ENCODE assay signal across 12 cellular contexts in genomic region chr12:45051490-45052105, GRCh38. TPM values are rescaled to one million over a fixed set of nuclear protein-coding genes. Genes with fewer than 3 reads are reported as not detected.
DNase-seq lines count a peak whose midpoint lies in the region; ATAC-seq, FAIRE-seq and TF ChIP-seq lines count a peak whose summit lies in the region.
"Had no signal": no experiment of that assay in that cellular context is flagged by ENCODE, and none has a peak within 500 bp of the region (broad histone marks: within the 10 kb centered on the region; RNA-seq: fewer than 3 reads in every experiment).

No MANE protein-coding gene starts in this region.

- H3K9me1 ChIP-seq in endothelial cell of umbilical vein (replicated peaks; ENCODE audit: control insufficient read depth, extremely low read depth, insufficient read depth, low read length) = no peaks in the 10 kb centered on the region

- peak overlapping the region; percentile 52 for H3K4me3 Mint-ChIP-seq in Caco-2 (ENCODE audit: unreplicated experiment)

- H3K9ac ChIP-seq in endothelial cell of umbilical vein (replicated peaks; ENCODE audit: extremely low read depth, insufficient read depth, low read length) = no peak overlapping the region

- POLR2A ChIA-PET in Caco-2 (lab: Charles Lee) = no interaction called here
- POLR2A ChIA-PET in endothelial cell of umbilical vein (lab: Charles Lee) = no interaction called here

- H3K27ac ChIP-seq in endothelial cell of umbilical vein (ENCODE audit: insufficient read depth, low read depth, low read length) (no peak overlapping the region), osteoblast (ENCODE audit: low read depth, low read length) (no peak overlapping the region), spleen (no peak overlapping the region)

- H3K27me3 Mint-ChIP-seq in Caco-2 (ENCODE audit: insufficient read depth, unreplicated experiment) = peaks cover 34% of the 10 kb centered on the region

- CTCF ChIA-PET in Caco-2 (lab: Charles Lee) = no interaction called here
- CTCF ChIA-PET in endothelial cell of umbilical vein (lab: Charles Lee) = interaction anchor here (1.0 kb wide), 1 partner anchor 44 kb away, joined by 3 read pairs; no protein-coding TSS in a partner anchor

- H3K36me3 Mint-ChIP-seq in Caco-2 (ENCODE audit: insufficient read depth, unreplicated experiment) = no peaks in the 10 kb centered on the region

- no peaks in the 10 kb centered on the region for H4K20me1 ChIP-seq in endothelial cell of umbilical vein (replicated peaks; ENCODE audit: control insufficient read depth, extremely low read depth, insufficient read depth, low read length)
- H4K20me1 ChIP-seq in osteoblast (ENCODE audit: insufficient read depth, low read length) = no peaks in the 10 kb centered on the region

- no peaks in the 10 kb centered on the region for H3K9me3 ChIP-seq in Caco-2
- no peaks in the 10 kb centered on the region for H3K9me3 ChIP-seq in endothelial cell of umbilical vein (replicated peaks; ENCODE audit: control insufficient read depth, insufficient read depth, low read length)
- no peaks in the 10 kb centered on the region for H3K9me3 ChIP-seq in osteoblast (ENCODE audit: low read depth, low read length)
- H3K9me3 ChIP-seq in spleen = no peaks in the 10 kb centered on the region

- H2AFZ ChIP-seq in endothelial cell of umbilical vein (ENCODE audit: low read depth, low read length) (peak overlapping the region; percentile 62), osteoblast (ENCODE audit: low read length) (no peak overlapping the region)

- H3K4me3 ChIP-seq in Caco-2 (ENCODE audit: low read depth, low read length) (peak overlapping the region; percentile 1; the same call in 1 of the 2 replicates), endothelial cell of umbilical vein (replicated peaks in 1 of 3; ENCODE audit: insufficient read depth in 1 of 3, low read depth in 1 of 3, low read length in 3 of 3) (peak overlapping the region in 1 of 3 experiments; percentile 13), osteoblast (ENCODE audit: insufficient read depth, low read length) (peak overlapping the region; percentile 50), spleen (peak overlapping the region in 2 of 8 donors; percentile 20 to 31)

- H3K4me2 ChIP-seq in endothelial cell of umbilical vein (ENCODE audit: insufficient read depth, low read length) = peak overlapping the region; percentile 42
- H3K4me2 ChIP-seq in osteoblast (ENCODE audit: insufficient read depth, low read length) = peak overlapping the region; percentile 67

- no peaks in the 10 kb centered on the region for H3K9me3 Mint-ChIP-seq in Caco-2 (ENCODE audit: unreplicated experiment)
- H3K9me3 Mint-ChIP-seq: activated naive CD4-positive, alpha-beta T cell treated with anti-CD3 and anti-CD28 coated beads for 36 hours had no signal

- H3K27me3 ChIP-seq in Caco-2 (replicated peaks; ENCODE audit: control insufficient read depth, insufficient read depth, low read length) (no peaks in the 10 kb centered on the region; the same call in 1 of the 2 replicates), endothelial cell of umbilical vein (ENCODE audit: control insufficient read depth in 2 of 2, insufficient read depth in 2 of 2, low read length in 2 of 2) (peaks cover 21 to 52% of the 10 kb centered on the region in 2 experiments), osteoblast (ENCODE audit: insufficient read depth, low read length) (peaks cover 34% of the 10 kb centered on the region), spleen (replicated peaks in 1 of 7) (peaks cover 0 to 67% (median 23%) of the 10 kb centered on the region in 7 donors)

- TF ChIP-seq CTCF in Caco-2 (IDR thresholded peaks at IDR 0.05; ENCODE audit: insufficient read depth in 1 of 2, low read depth in 1 of 2, low read length in 1 of 2, severe bottlenecking in 1 of 2, unreplicated experiment in 1 of 2) = no peak
- TF ChIP-seq CTCF in endothelial cell of umbilical vein (IDR thresholded peaks at IDR 0.05; ENCODE audit: extremely low read depth in 1 of 2, insufficient read depth in 1 of 2, low read depth in 1 of 2, low read length in 2 of 2) = no peak
- no peak for TF ChIP-seq CTCF in osteoblast (IDR thresholded peaks at IDR 0.05; ENCODE audit: extremely low read depth, low read depth, low read length)
- TF ChIP-seq CTCF in spleen (IDR thresholded peaks at IDR 0.05 in 8 of 11, conservative IDR thresholded peaks at IDR 0.05 in 3 of 11) = no peak

- BruUV-seq in Caco-2 (replicated peaks; lab: Mats Ljungman, UMichigan) = no TSS peak
- no TSS peak for BruUV-seq in endothelial cell of umbilical vein (replicated peaks; lab: Mats Ljungman, UMichigan)

- H3K79me2 ChIP-seq in endothelial cell of umbilical vein (ENCODE audit: control insufficient read depth, insufficient read depth, low read length) = no peaks in the 10 kb centered on the region
- no peaks in the 10 kb centered on the region for H3K79me2 ChIP-seq in osteoblast (ENCODE audit: insufficient read depth, low read length)

- intact Hi-C loops in Caco-2 (cut with micrococcal nuclease; ENCODE audit: unreplicated experiment) = no loop called here
- intact Hi-C loops in endothelial cell of umbilical vein (cut with micrococcal nuclease) = no loop called here
- intact Hi-C loops in spleen (cut with DNase I; ENCODE audit: low total_unique reads) = no loop called here

- H3K4me1 Mint-ChIP-seq in Caco-2 (ENCODE audit: low read depth, unreplicated experiment) = no peaks in the 10 kb centered on the region

- H3K4me1 ChIP-seq in Caco-2 (no peaks in the 10 kb centered on the region), endothelial cell of umbilical vein (ENCODE audit: control insufficient read depth, extremely low read depth, insufficient read depth, low read length) (peaks cover 2% of the 10 kb centered on the region), osteoblast (ENCODE audit: insufficient read depth, low read length) (no peaks in the 10 kb centered on the region), spleen (peaks cover 0 to 15% (median 7%) of the 10 kb centered on the region in 6 donors)

- WGBS in spleen, 5 donors = 16 to 25% (median 16%) methylated on average over 18 to 25 of the region's 25 CpGs

- no peaks in the 10 kb centered on the region for H3K36me3 ChIP-seq in Caco-2 (ENCODE audit: control insufficient read depth, insufficient read depth, low read length)
- H3K36me3 ChIP-seq in endothelial cell of umbilical vein (ENCODE audit: control insufficient read depth in 2 of 2, extremely low read depth in 1 of 2, insufficient read depth in 2 of 2, low read length in 2 of 2) = no peaks in the 10 kb centered on the region
- H3K36me3 ChIP-seq in osteoblast (ENCODE audit: insufficient read depth, low read length) = no peaks in the 10 kb centered on the region
- H3K36me3 ChIP-seq in spleen = no peaks in the 10 kb centered on the region

- FAIRE-seq in endothelial cell of umbilical vein (lab: Jason Lieb, UNC) = no peak

- H3K27ac Mint-ChIP-seq in Caco-2 (ENCODE audit: unreplicated experiment) = no peak overlapping the region
- H3K27ac Mint-ChIP-seq: activated naive CD4-positive, alpha-beta T cell treated with anti-CD3 and anti-CD28 coated beads for 36 hours had no signal

- dilution Hi-C loops in endothelial cell of umbilical vein (cut with MboI; ENCODE audit: extremely low pct_ligation_motif_present, low sequenced_read_pairs) = no loop called here

- ATAC-seq in HG03457 (IDR thresholded peaks at IDR 0.05; ENCODE audit: unreplicated experiment) = no peak

- TF ChIP-seq POLR2A in endothelial cell of umbilical vein (IDR thresholded peaks at IDR 0.05; ENCODE audit: low read depth, low read length) = no peak
- no peak for TF ChIP-seq POLR2A in spleen (IDR thresholded peaks at IDR 0.05)

- DNase-seq in Caco-2 (no peak), NCI-H446 (lab: John Stamatoyannopoulos, UW) (peak; percentile 36 to 70), endothelial cell of umbilical vein (ENCODE audit: low read depth, low spot score) (no peak), osteoblast (ENCODE audit: insufficient read length, low spot score, missing footprints) (peak; percentile 51), spleen (no peak), T-helper 9 cell (no peak)
- DNase-seq in effector CD4-positive, alpha-beta T cell = no peak
- DNase-seq: activated naive CD4-positive, alpha-beta T cell treated with anti-CD3 and anti-CD28 coated beads for 36 hours; DND-41; SHP77 had no signal

TF ChIP-seq in endothelial cell of umbilical vein, 7 proteins besides CTCF, POLR2A, EP300 and RAD21:
- TF ChIP-seq GATA2 (IDR thresholded peaks at IDR 0.05; ENCODE audit: insufficient read depth, insufficient read length, low read depth, low read length) (no peak), MAX (IDR thresholded peaks at IDR 0.05; ENCODE audit: insufficient read depth, insufficient read length) (no peak), MYC (IDR thresholded peaks at IDR 0.05; ENCODE audit: low read depth, low read length) (no peak), FOS (IDR thresholded peaks at IDR 0.05; ENCODE audit: borderline replicate concordance, insufficient read depth, low read length) (no peak), EZH2 (IDR thresholded peaks at IDR 0.05; ENCODE audit: borderline replicate concordance, low read depth, low read length, severe bottlenecking) (no peak), JUN (IDR thresholded peaks at IDR 0.05; ENCODE audit: borderline replicate concordance, insufficient read depth, insufficient read length, low read depth) (no peak)
TF ChIP-seq in endothelial cell of umbilical vein: peak in this region for 0.

RNA-seq across cellular contexts. Expression of gene DBX2, which starts 0.7 kb away (rescaled TPM):
- total RNA-seq in Caco-2 (2022) = not detected in 2 replicates
- total RNA-seq in endothelial cell of umbilical vein = not detected in 2 replicates
- not detected in 2 replicates for polyA plus RNA-seq in endothelial cell of umbilical vein
- polyA plus RNA-seq in endothelial cell of umbilical vein (2011; cell fraction: cytosol; rRNA removed) = not detected in 2 replicates
- not detected in 2 replicates for polyA plus RNA-seq in endothelial cell of umbilical vein (2011; cell fraction: nucleus; rRNA removed)
- not detected in 2 replicates for polyA plus RNA-seq in endothelial cell of umbilical vein (2012)
- polyA minus RNA-seq in endothelial cell of umbilical vein = not detected in 2 replicates
- polyA minus RNA-seq in endothelial cell of umbilical vein (2011; cell fraction: cytosol; rRNA and poly(A)+ RNA removed) = not detected
- not detected in 2 replicates for polyA minus RNA-seq in endothelial cell of umbilical vein (2011; cell fraction: nucleus; rRNA and poly(A)+ RNA removed)
- total RNA-seq in osteoblast = not detected in 2 replicates
- total RNA-seq in spleen = not detected
- polyA plus RNA-seq in spleen = not detected
- total RNA-seq: activated naive CD4-positive, alpha-beta T cell treated with anti-CD3 and anti-CD28 coated beads for 36 hours; lung microvascular endothelial cell had no signal

Comparison
In these comparisons a context has a peak if more than half of its experiments do, and no peak if none do; other contexts are left out.
1. DNase-seq: peak in NCI-H446 (2 of 2) and osteoblast (single experiment); none in Caco-2 (0 of 2), endothelial cell of umbilical vein (single experiment), spleen (single experiment), effector CD4-positive, alpha-beta T cell (single experiment) and T-helper 9 cell (single experiment).